Comparison of ENCODE assay signal across 8 cellular contexts in genomic region chr4:137819964-137820383, GRCh38.
DNase-seq lines count a peak whose midpoint lies in the region; ATAC-seq and TF ChIP-seq lines count a peak whose summit lies in the region.

No MANE protein-coding gene starts in this region.

- no peaks in the 10 kb centered on the region for H3F3A ChIP-seq in GM23338 (replicated peaks; ENCODE audit: low read depth)

- intact Hi-C loops in posterior cingulate gyrus (cut with DNase I) = no loop called here

- H3K4me3 ChIP-seq in GM23338 = no peak overlapping the region
- no peak overlapping the region for H3K4me3 ChIP-seq in Jurkat, Clone E6-1 (ENCODE audit: low read length)

- no peaks in the 10 kb centered on the region for H3K79me2 ChIP-seq in GM23338 (replicated peaks; ENCODE audit: insufficient read depth)

- H3K9me3 Mint-ChIP-seq in GM23338 = no peaks in the 10 kb centered on the region

- no peaks in the 10 kb centered on the region for H3K4me1 ChIP-seq in GM23338 (ENCODE audit: insufficient read depth)

- no peaks in the 10 kb centered on the region for H3K36me3 Mint-ChIP-seq in GM23338 (ENCODE audit: low read depth)

- no peak overlapping the region for H3K27ac Mint-ChIP-seq in GM23338

- peak; percentile 91 to 93 for TF ChIP-seq CTCF in GM23338 (conservative IDR thresholded peaks at IDR 0.05; ENCODE audit: low read depth in 2 of 2)

- ATAC-seq in GM23338 = peak; percentile 100

- H3K4me2 ChIP-seq in GM23338 = no peak overlapping the region

- DNase-seq in NCI-H2227 (lab: John Stamatoyannopoulos, UW; ENCODE audit: unreplicated experiment) (peak; percentile 1), NCI-H2227 treated with DMSO at 0.1 percent for 48 hours (lab: John Stamatoyannopoulos, UW) (no peak), GM23338 (ENCODE audit: low spot score) (peak; percentile 81), SW480 (ENCODE audit: low spot score) (peak; percentile 48), iPS-NIHi11 (ENCODE audit: low spot score) (peak; percentile 52), posterior cingulate gyrus (no peak), OCI-M2 (lab: John Stamatoyannopoulos, UW; ENCODE audit: unreplicated experiment) (no peak)
- DNase-seq in Jurkat, Clone E6-1 (ENCODE audit: low read depth, low spot score) = peak; percentile 41

- H3K27ac ChIP-seq in GM23338 (ENCODE audit: low read depth) = no peak overlapping the region

- H3K4me1 Mint-ChIP-seq in GM23338 = peaks cover 4% of the 10 kb centered on the region; the same call in 2 of the 3 replicates

- no peaks in the 10 kb centered on the region for H4K20me1 ChIP-seq in GM23338 (replicated peaks; ENCODE audit: insufficient read depth)

- H3K9me2 ChIP-seq in GM23338 (ENCODE audit: insufficient read depth) = no peaks in the 10 kb centered on the region

- no peaks in the 10 kb centered on the region for H3K27me3 Mint-ChIP-seq in GM23338 (ENCODE audit: insufficient read depth, low read depth, poor library complexity)

- H3K27me3 ChIP-seq in GM23338 (ENCODE audit: insufficient read depth) = no peaks in the 10 kb centered on the region

- no peaks in the 10 kb centered on the region for H3K36me3 ChIP-seq in GM23338 (ENCODE audit: insufficient read depth)

- H3K4me3 Mint-ChIP-seq in GM23338 = no peak overlapping the region

- H2AFZ ChIP-seq in GM23338 = no peak overlapping the region

TF ChIP-seq in GM23338, 12 proteins besides CTCF, POLR2A, EP300 and RAD21:
- TF ChIP-seq ZNF462 (CRISPR knock-in tag; IDR thresholded peaks at IDR 0.05) (peak; percentile 59; the same call in 1 of the 2 replicates), EZH2 (IDR thresholded peaks at IDR 0.05; ENCODE audit: low read depth, unreplicated experiment) (no peak)

Comparison
In these comparisons a context has a peak if more than half of its experiments do, and no peak if none do; other contexts are left out.
1. DNase-seq: peak in NCI-H2227 (single experiment), GM23338 (single experiment), Jurkat, Clone E6-1 (single experiment), SW480 (single experiment) and iPS-NIHi11 (single experiment); none in NCI-H2227 treated with DMSO at 0.1 percent for 48 hours (single experiment), posterior cingulate gyrus (0 of 10) and OCI-M2 (single experiment).